ENCODE assay signal across 10 cellular contexts in genomic region chr21:45029298-45029967, GRCh38. TPM values are rescaled to one million over a fixed set of nuclear protein-coding genes. Genes with fewer than 3 reads are reported as not detected.
DNase-seq lines count a peak whose midpoint lies in the region; ATAC-seq, FAIRE-seq and TF ChIP-seq lines count a peak whose summit lies in the region.
"Had no signal": no experiment of that assay in that cellular context is flagged by ENCODE, and none has a peak within 500 bp of the region (broad histone marks: within the 10 kb centered on the region; RNA-seq: fewer than 3 reads in every experiment).

No MANE protein-coding gene starts in this region.

- H3K27ac ChIP-seq in pancreas: no peak overlapping the region
- H3K27ac ChIP-seq: testis had no signal

- H3K27ac Mint-ChIP-seq in HFFc6: no peak overlapping the region

- H3K4me3 ChIP-seq in NT2/D1 (ENCODE audit: insufficient read length, low read depth): peak overlapping the region; percentile 29
- no peak overlapping the region for H3K4me3 ChIP-seq in fibroblast of villous mesenchyme (ENCODE audit: low read depth, low read length)
- H3K4me3 ChIP-seq in pancreas: no peak overlapping the region
- H3K4me3 ChIP-seq: dorsolateral prefrontal cortex, testis had no signal

- 0 out of 2 replicates have a peak, but pooled peaks cover 7% of the 10 kb centered on the region for H3K4me1 Mint-ChIP-seq in HFFc6 (ENCODE audit: low read depth)

- DNase-seq in DMS79 (lab: John Stamatoyannopoulos, UW): peak; percentile 36
- no peak for DNase-seq in NT2/D1 (ENCODE audit: low read depth, low spot score)
- peak; percentile 30 for DNase-seq in fibroblast of villous mesenchyme (ENCODE audit: low read depth)
- peak in 1 of 6 donors; percentile 56 for DNase-seq in pancreas
- no peak for DNase-seq in GF-D8 (lab: John Stamatoyannopoulos, UW)
- no peak for DNase-seq in HFFc6
- DNase-seq in stimulated activated CD4-positive, alpha-beta T cell treated with anti-CD3 and anti-CD28 coated beads, Interleukin-12 subunit alpha, Interleukin-12 subunit beta, amount 100 ng/mL, for 4 hours: no peak
- DNase-seq in NCI-H1048 (lab: John Stamatoyannopoulos, UW): no peak
- DNase-seq: testis had no signal

- H3K36me3 ChIP-seq in NT2/D1 (ENCODE audit: insufficient read depth, insufficient read length, low read length) (no peaks in the 10 kb centered on the region), pancreas (no peaks in the 10 kb centered on the region)

- H3K4me1 ChIP-seq in NT2/D1 (ENCODE audit: insufficient read depth, insufficient read length) (peaks cover 47% of the 10 kb centered on the region), pancreas (peaks cover 0 to 4% (median 3%) of the 10 kb centered on the region in 3 donors)

- H3K27me3 Mint-ChIP-seq in HFFc6 (ENCODE audit: insufficient read depth): peaks cover 48% of the 10 kb centered on the region

- H3K9ac ChIP-seq in NT2/D1 (ENCODE audit: insufficient read length, low read depth): peak overlapping the region; percentile 80

- H3K9me3 ChIP-seq in NT2/D1 (ENCODE audit: insufficient read depth, low read length): no peaks in the 10 kb centered on the region
- no peaks in the 10 kb centered on the region for H3K9me3 ChIP-seq in pancreas
- H3K9me3 ChIP-seq: testis had no signal

- TF ChIP-seq CTCF in fibroblast of villous mesenchyme (IDR thresholded peaks at IDR 0.05; ENCODE audit: insufficient read depth, low read depth, low read length) (no peak), pancreas (IDR thresholded peaks at IDR 0.05) (no peak), HFFc6 (IDR thresholded peaks at IDR 0.05) (no peak)

- 59 to 71% methylated on average over 15 of the region's 15 CpGs for WGBS in pancreas, 2 donors

- H3K4me3 Mint-ChIP-seq in HFFc6: no peak overlapping the region

- H3K36me3 Mint-ChIP-seq in HFFc6 (ENCODE audit: low read depth): no peaks in the 10 kb centered on the region

- intact Hi-C loops in pancreas (cut with DNase I): no loop called here

- peak in 3 of 4 donors; percentile 43 to 65 (median 61) for ATAC-seq in pancreas

- FAIRE-seq in pancreas (lab: Jason Lieb, UNC): no peak

- H3K27me3 ChIP-seq in NT2/D1 (ENCODE audit: insufficient read depth, insufficient read length) (peaks cover 24% of the 10 kb centered on the region), pancreas (no peaks in the 10 kb centered on the region)
- H3K27me3 ChIP-seq: testis had no signal

- peaks cover 3% of the 10 kb centered on the region; the same call in 1 of the 2 replicates for H3K9me3 Mint-ChIP-seq in HFFc6

RNA-seq across cellular contexts. Expression of gene ADARB1, which starts 44.9 kb away (rescaled TPM):
- total RNA-seq in fibroblast of villous mesenchyme (14.5 and 16.4 TPM in 2 replicates), pancreas (10 to 100 TPM in 1 of 6 donors, 1 to 10 TPM in 5; 5.4 to 10.1 (median 6.3) TPM)
- polyA plus RNA-seq in pancreas: 1 to 10 TPM; 5.6 to 7.9 TPM
- total RNA-seq in HFFc6 (2021; fragmentation: NEBNext Ultra II Directional; extraction: Animal tissue kit (Norgen Biotek cat#: 25700)): 1 to 10 TPM; 1.7 to 3.2 (median 2.2) TPM

Comparison
In these comparisons a context has a peak if more than half of its experiments do, and no peak if none do; other contexts are left out.
1. DNase-seq: peak in DMS79 (single experiment) and fibroblast of villous mesenchyme (single experiment); none in NT2/D1 (single experiment), GF-D8 (single experiment), HFFc6 (single experiment), stimulated activated CD4-positive, alpha-beta T cell treated with anti-CD3 and anti-CD28 coated beads, Interleukin-12 subunit alpha, Interleukin-12 subunit beta, amount 100 ng/mL, for 4 hours (single experiment) and NCI-H1048 (single experiment).